Comparison of ENCODE assay signal across 22 cellular contexts in genomic region chr22:28670153-28670552, GRCh38. TPM values are rescaled to one million over a fixed set of nuclear protein-coding genes. Genes with fewer than 3 reads are reported as not detected.
DNase-seq lines count a peak whose midpoint lies in the region; ATAC-seq and TF ChIP-seq lines count a peak whose summit lies in the region.
"Had no signal": no experiment of that assay in that cellular context is flagged by ENCODE, and none has a peak within 500 bp of the region (broad histone marks: within the 10 kb centered on the region; RNA-seq: fewer than 3 reads in every experiment).

No MANE protein-coding gene starts in this region.

- no peak overlapping the region for H3K27ac ChIP-seq in Peyer's patch
- H3K27ac ChIP-seq: KMS-11, left ventricle myocardium inferior, testis had no signal

- H3K9me3 ChIP-seq in Peyer's patch, result peaks cover 0 to 4% (median 0%) of the 10 kb centered on the region in 4 donors
- H3K9me3 ChIP-seq: testis had no signal

- no peak for TF ChIP-seq CTCF in Peyer's patch (IDR thresholded peaks at IDR 0.05)

- TF ChIP-seq POLR2A in Peyer's patch (IDR thresholded peaks at IDR 0.05), result no peak

- H3K27me3 ChIP-seq in Peyer's patch, result no peaks in the 10 kb centered on the region
- H3K27me3 ChIP-seq: testis had no signal

- ATAC-seq in GM19351 (IDR thresholded peaks at IDR 0.05; ENCODE audit: unreplicated experiment), result no peak
- ATAC-seq: activated T-cell treated with anti-CD3 and anti-CD28 coated beads, Interleukin-2, amount 50 U/mL, for 4 hours; HCT116; natural killer cell; Right ventricle myocardium inferior had no signal

- H3K4me1 ChIP-seq in Peyer's patch, result no peaks in the 10 kb centered on the region
- H3K4me1 ChIP-seq: left ventricle myocardium inferior, testis had no signal

- DNase-seq in GM04503 (ENCODE audit: low read depth), result peak; percentile 51
- DNase-seq in NOMO-1 (lab: John Stamatoyannopoulos, UW; ENCODE audit: unreplicated experiment in 2 of 2), result peak; percentile 90 to 92
- peak; percentile 28 for DNase-seq in amniotic epithelial cell (ENCODE audit: low read depth)
- DNase-seq in stromal cell of bone marrow (ENCODE audit: low read depth), result peak; percentile 33
- DNase-seq in activated T-cell treated with anti-CD3 and anti-CD28 coated beads, Interleukin-2, amount 50 U/mL, for 1 hour, result no peak
- no peak for DNase-seq in Peyer's patch
- DNase-seq: activated CD4-positive, alpha-beta T cell treated with anti-CD3 and anti-CD28 coated beads, Interleukin-2, amount 10 ng/mL, durations not matched to agents 24 days and 14 days; activated naive CD4-positive, alpha-beta T cell; activated T-cell treated with anti-CD3 and anti-CD28 coated beads, Interleukin-2, amount 50 U/mL, for 4 hours; amygdala; left ventricle myocardium inferior; natural killer cell; NCI-H1048; NCI-H187; NCI-H2227 treated with DMSO at 0.1 percent for 48 hours; NCI-H69; stimulated activated naive CD4-positive, alpha-beta T cell; testis had no signal

- no peak overlapping the region for H3K4me3 ChIP-seq in Peyer's patch
- H3K4me3 ChIP-seq: left ventricle myocardium inferior, testis had no signal

- no peaks in the 10 kb centered on the region for H3K36me3 ChIP-seq in Peyer's patch
- H3K36me3 ChIP-seq: left ventricle myocardium inferior had no signal

RNA-seq across cellular contexts. Expression of gene TTC28, which starts 9.5 kb away (rescaled TPM):
- 10 to 100 TPM in 3 of 4 donors, 1 to 10 TPM in 1; 9.1 to 46.4 (median 35.2) TPM for total RNA-seq in Peyer's patch

Comparison
In these comparisons a context has a peak if more than half of its experiments do, and no peak if none do; other contexts are left out.
1. DNase-seq: peak in GM04503 (single experiment), NOMO-1 (2 of 2), amniotic epithelial cell (single experiment) and stromal cell of bone marrow (single experiment); none in activated T-cell treated with anti-CD3 and anti-CD28 coated beads, Interleukin-2, amount 50 U/mL, for 1 hour (single experiment) and Peyer's patch (0 of 3).